In the genomic region with DNA sequence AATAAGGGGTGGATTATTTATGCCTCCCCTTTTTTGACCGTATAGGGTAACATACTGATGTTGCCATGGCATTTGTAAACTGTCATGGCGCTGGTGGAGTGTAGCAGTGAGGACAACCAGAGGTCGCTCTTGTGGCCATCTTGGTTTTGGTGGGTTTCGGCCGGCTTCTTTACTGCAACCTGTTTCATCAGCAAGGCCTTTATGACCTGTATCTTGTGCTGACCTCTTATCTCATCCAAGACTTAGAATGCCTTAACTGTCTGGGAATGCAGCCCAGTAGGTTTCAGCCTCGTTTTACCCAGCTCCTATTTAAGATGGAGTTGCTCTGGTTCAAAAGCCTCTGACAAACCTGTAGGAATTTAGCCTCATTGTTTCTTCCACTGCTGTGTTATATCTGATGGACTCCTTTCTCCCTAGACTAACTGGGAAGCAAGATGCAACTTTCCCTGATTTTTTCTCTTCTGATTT, we compare ENCODE assay signal across 1 cellular context.
A peak's percentile ranks its signal among the peaks of the same experiment; 100 is the strongest.
TF ChIP-seq lines count a peak whose summit lies in the region.

No MANE protein-coding gene starts in this region.

TF ChIP-seq in GM12878, 131 proteins besides CTCF, POLR2A, EP300 and RAD21:
- TF ChIP-seq YY1 (IDR thresholded peaks at IDR 0.05; ENCODE audit: low read depth, low read length), result peak; percentile 48; the same call in 1 of the 2 replicates
- TF ChIP-seq RELA (IDR thresholded peaks at IDR 0.05; ENCODE audit: borderline replicate concordance, partially characterized antibody), result no peak
- TF ChIP-seq PRDM15 (CRISPR knock-in tag; IDR thresholded peaks at IDR 0.05), result no peak
- no peak for TF ChIP-seq TCF7 (IDR thresholded peaks at IDR 0.05; ENCODE audit: borderline replicate concordance)
